Comparison of ENCODE assay signal across 20 cellular contexts in the genomic region with DNA sequence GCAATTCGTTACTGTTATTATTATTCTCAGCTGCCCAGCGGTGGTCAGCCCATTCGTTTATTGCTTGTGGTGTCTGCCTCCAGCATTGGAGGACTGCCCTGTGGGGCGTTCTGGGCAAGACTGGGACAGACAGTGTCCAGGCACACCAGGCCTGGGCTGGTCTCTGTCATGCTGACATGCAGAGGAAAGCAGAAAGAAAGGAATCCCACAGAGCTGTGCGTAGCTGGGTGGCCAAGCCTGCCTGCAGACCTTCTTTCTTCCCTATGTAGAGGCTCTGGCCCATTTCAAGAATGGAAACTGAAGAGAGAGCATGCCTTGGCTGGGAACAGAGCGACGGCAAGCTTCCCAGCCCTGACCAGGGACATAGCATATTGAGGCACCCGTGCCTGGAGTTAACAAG.
DNase-seq lines count a peak whose midpoint lies in the region; ATAC-seq and TF ChIP-seq lines count a peak whose summit lies in the region.
"Had no signal": no experiment of that assay in that cellular context is flagged by ENCODE, and none has a peak within 500 bp of the region (broad histone marks: within the 10 kb centered on the region; RNA-seq: fewer than 3 reads in every experiment).

No MANE protein-coding gene starts in this region.

- TF ChIP-seq CTCF in brain (conservative IDR thresholded peaks at IDR 0.05) = no peak
- TF ChIP-seq CTCF in type B pancreatic cell (conservative IDR thresholded peaks at IDR 0.05) = no peak

- H4K91ac ChIP-seq in neuronal stem cell (ENCODE audit: low read depth, low read length, poor library complexity) = no peak overlapping the region

- no peaks in the 10 kb centered on the region for H3K27me3 Mint-ChIP-seq in brain
- H3K27me3 Mint-ChIP-seq in type B pancreatic cell = no peaks in the 10 kb centered on the region

- peak; percentile 10 for DNase-seq in G401 (ENCODE audit: low spot score)
- peak; percentile 99 for DNase-seq in islet precursor cell
- DNase-seq in neuronal stem cell (ENCODE audit: low spot score) = no peak
- DNase-seq in activated CD4-positive, alpha-beta T cell treated with anti-CD3 and anti-CD28 coated beads, Interleukin-2, amount 50 U/mL, for 1 hour = no peak
- DNase-seq in stimulated activated CD4-positive, alpha-beta T cell treated with anti-CD3 and anti-CD28 coated beads, Interleukin-2, amount 100 ng/mL, for 48 hours = no peak
- no peak for DNase-seq in activated naive CD4-positive, alpha-beta T cell treated with anti-CD3 and anti-CD28 coated beads, Interleukin-2, amount 50 U/mL, for 72 hours (ENCODE audit: low spot score in 2 of 2)
- no peak for DNase-seq in type B pancreatic cell (ENCODE audit: extremely low spot score, unreplicated experiment)
- DNase-seq: 8988T, DMS79, H9, NCI-H1417, NCI-H187, NCI-H2107, NCI-H2227 treated with DMSO at 0.1 percent for 48 hours, NCI-H510A treated with DMSO at 0.1 percent for 48 hours, NCI-H774, OCI-M1 had no signal

- H3K36me3 ChIP-seq in neuronal stem cell (replicated peaks in 1 of 2; ENCODE audit: control insufficient read depth in 2 of 2, insufficient read depth in 2 of 2, low read length in 2 of 2) = no peaks in the 10 kb centered on the region

- no peaks in the 10 kb centered on the region for H3K27me3 ChIP-seq in neuronal stem cell (ENCODE audit: control insufficient read depth in 3 of 3, insufficient read depth in 3 of 3, low read depth in 1 of 3, low read length in 3 of 3)

- no peak overlapping the region for H2AFZ ChIP-seq in neuronal stem cell (ENCODE audit: low read length)

- H3K79me1 ChIP-seq in neuronal stem cell (ENCODE audit: low read depth, low read length) = no peaks in the 10 kb centered on the region

- H2BK15ac ChIP-seq in neuronal stem cell (ENCODE audit: low read length) = no peak overlapping the region

- H3K4me2 ChIP-seq in neuronal stem cell (ENCODE audit: insufficient read depth, low read length, poor library complexity, severe bottlenecking) = no peak overlapping the region

- no peak overlapping the region for H2BK5ac ChIP-seq in neuronal stem cell (ENCODE audit: low read length)

- H3K9me3 ChIP-seq in neuronal stem cell (replicated peaks in 1 of 2; ENCODE audit: control insufficient read depth in 2 of 2, insufficient read depth in 1 of 2, low read depth in 1 of 2, low read length in 2 of 2) = no peaks in the 10 kb centered on the region

- no peak overlapping the region for H4K8ac ChIP-seq in neuronal stem cell (ENCODE audit: low read depth, low read length)

- H3K9ac ChIP-seq in neuronal stem cell (ENCODE audit: low read depth, low read length, poor library complexity) = no peak overlapping the region
- H3K9ac ChIP-seq: KMS-11 had no signal

- H3K27ac ChIP-seq in neuronal stem cell (replicated peaks; ENCODE audit: low read length) = no peak overlapping the region
- H3K27ac ChIP-seq: KMS-11 had no signal

- no CpG with 5 or more reads among the region's 8 CpGs for WGBS in neuronal stem cell (ENCODE audit: extremely low coverage in 2 of 2, insufficient read length in 2 of 2, insufficient replicate concordance in 1 of 2), 2 donors

- no peak overlapping the region for H3K4me3 ChIP-seq in neuronal stem cell (ENCODE audit: low read length in 2 of 2)

- peak overlapping the region; percentile 14 for H2BK12ac ChIP-seq in neuronal stem cell (ENCODE audit: low read length)

- no peak overlapping the region for H3K14ac ChIP-seq in neuronal stem cell (ENCODE audit: low read length)

- no peaks in the 10 kb centered on the region for H3K36me3 Mint-ChIP-seq in brain
- peaks cover 0 to 16% of the 10 kb centered on the region in 2 donors for H3K36me3 Mint-ChIP-seq in activated naive CD4-positive, alpha-beta T cell treated with anti-CD3 and anti-CD28 coated beads, Interleukin-2, amount 50 U/mL, for 72 hours
- no peaks in the 10 kb centered on the region for H3K36me3 Mint-ChIP-seq in type B pancreatic cell
- H3K36me3 Mint-ChIP-seq: CD14-positive monocyte had no signal

- H2AK5ac ChIP-seq in neuronal stem cell (ENCODE audit: low read depth, low read length) = no peak overlapping the region

- H3K4me3 Mint-ChIP-seq in brain (no peak overlapping the region), type B pancreatic cell (no peak overlapping the region)
- H3K4me3 Mint-ChIP-seq: CD14-positive monocyte, H9 had no signal

- H3K9me3 Mint-ChIP-seq in brain = peaks cover 0 to 14% (median 0%) of the 10 kb centered on the region in 5 experiments
- peaks cover 23 to 25% of the 10 kb centered on the region in 2 donors for H3K9me3 Mint-ChIP-seq in activated naive CD4-positive, alpha-beta T cell treated with anti-CD3 and anti-CD28 coated beads, Interleukin-2, amount 50 U/mL, for 72 hours
- H3K9me3 Mint-ChIP-seq in type B pancreatic cell = peaks cover 14% of the 10 kb centered on the region
- H3K9me3 Mint-ChIP-seq: H9 had no signal

- peaks cover 0 to 9% of the 10 kb centered on the region in 2 donors for H3K4me1 ChIP-seq in neuronal stem cell (ENCODE audit: control insufficient read depth in 2 of 2, insufficient read depth in 1 of 2, low read depth in 1 of 2, low read length in 2 of 2)

- H3K23ac ChIP-seq in neuronal stem cell (ENCODE audit: low read depth, low read length, poor library complexity) = no peak overlapping the region

- H3K27ac Mint-ChIP-seq in brain (peak overlapping the region in 3 of 5 experiments; percentile 30 to 62 (median 44)), type B pancreatic cell (no peak overlapping the region)
- no peak overlapping the region for H3K27ac Mint-ChIP-seq in activated naive CD4-positive, alpha-beta T cell treated with anti-CD3 and anti-CD28 coated beads, Interleukin-2, amount 50 U/mL, for 72 hours
- H3K27ac Mint-ChIP-seq: CD14-positive monocyte had no signal

- H2BK120ac ChIP-seq in neuronal stem cell (ENCODE audit: low read depth, low read length) = no peak overlapping the region

- H3K18ac ChIP-seq in neuronal stem cell (ENCODE audit: low read length) = no peak overlapping the region

- H3K4me1 Mint-ChIP-seq in brain (peaks cover 44% of the 10 kb centered on the region), type B pancreatic cell (ENCODE audit: unreplicated experiment) (peaks cover 44% of the 10 kb centered on the region)
- H3K4me1 Mint-ChIP-seq: CD14-positive monocyte had no signal

- no peak for ATAC-seq in activated naive CD4-positive, alpha-beta T cell treated with anti-CD3 and anti-CD28 coated beads, Interleukin-2, amount 50 U/mL, for 72 hours

- H3K4ac ChIP-seq in neuronal stem cell (ENCODE audit: low read length) = no peak overlapping the region

- in situ Hi-C loops in G401 (cut with HindIII; ENCODE audit: low sequenced_read_pairs) = no loop called here

Comparison
In these comparisons a context has a peak if more than half of its experiments do, and no peak if none do; other contexts are left out.
1. DNase-seq: peak in G401 (single experiment) and islet precursor cell (single experiment); none in neuronal stem cell (single experiment), activated CD4-positive, alpha-beta T cell treated with anti-CD3 and anti-CD28 coated beads, Interleukin-2, amount 50 U/mL, for 1 hour (single experiment), stimulated activated CD4-positive, alpha-beta T cell treated with anti-CD3 and anti-CD28 coated beads, Interleukin-2, amount 100 ng/mL, for 48 hours (0 of 2), activated naive CD4-positive, alpha-beta T cell treated with anti-CD3 and anti-CD28 coated beads, Interleukin-2, amount 50 U/mL, for 72 hours (0 of 2) and type B pancreatic cell (single experiment).
2. H3K27ac Mint-ChIP-seq: peak in brain (3 of 5); none in activated naive CD4-positive, alpha-beta T cell treated with anti-CD3 and anti-CD28 coated beads, Interleukin-2, amount 50 U/mL, for 72 hours (0 of 2) and type B pancreatic cell (single experiment).